8 cellular contexts compared by ENCODE assay signal in genomic region chr15:77543159-77543882, GRCh38.
A peak's percentile ranks its signal among the peaks of the same experiment; 100 is the strongest.
DNase-seq lines count a peak whose midpoint lies in the region; ATAC-seq and TF ChIP-seq lines count a peak whose summit lies in the region.

No MANE protein-coding gene starts in this region.

- CTCF ChIA-PET in BJ (lab: Yijun Ruan, JAX) = interaction anchor here (0.6 to 7.6 kb wide), 68 partner anchors 9 to 813 kb away, joined by 3 to 98 read pairs (median 4); partner anchors contain the start of gene HMG20A

- peak; percentile 65 for ATAC-seq in GM19324 (IDR thresholded peaks at IDR 0.05; ENCODE audit: low FRiP score, unreplicated experiment)

- H3K27ac ChIP-seq in esophagus (ENCODE audit: low read depth in 2 of 2, low read length in 1 of 2) (peak overlapping the region; percentile 2 to 20), muscle layer of duodenum (ENCODE audit: low read length) (no peak overlapping the region)

- H3K27me3 ChIP-seq in BJ (ENCODE audit: control insufficient read depth, insufficient read depth, low read length) (no peaks in the 10 kb centered on the region), esophagus (ENCODE audit: control insufficient read depth in 1 of 2, insufficient read depth in 2 of 2, low read length in 2 of 2) (no peaks in the 10 kb centered on the region), muscle layer of duodenum (ENCODE audit: low read depth, low read length) (no peaks in the 10 kb centered on the region)

- peak; percentile 98 for TF ChIP-seq CTCF in BJ (IDR thresholded peaks at IDR 0.05; ENCODE audit: insufficient read depth, low read depth, low read length)

- H3K36me3 ChIP-seq in BJ (ENCODE audit: control insufficient read depth, insufficient read depth, low read length) = no peaks in the 10 kb centered on the region
- H3K36me3 ChIP-seq in esophagus (ENCODE audit: control insufficient read depth in 2 of 2, insufficient read depth in 2 of 2, low read length in 1 of 2) = no peaks in the 10 kb centered on the region
- H3K36me3 ChIP-seq in muscle layer of duodenum (ENCODE audit: control insufficient read depth in 1 of 2, insufficient read depth in 2 of 2, low read length in 2 of 2) = no peaks in the 10 kb centered on the region

- H3K4me1 ChIP-seq in esophagus (ENCODE audit: control insufficient read depth in 2 of 2, insufficient read depth in 2 of 2, low read length in 1 of 2) = peaks cover 7 to 11% of the 10 kb centered on the region in 2 donors
- H3K4me1 ChIP-seq in muscle layer of duodenum (ENCODE audit: control insufficient read depth in 1 of 2, insufficient read depth in 2 of 2, low read length in 2 of 2) = peaks cover 7 to 16% of the 10 kb centered on the region in 2 donors

- WGBS in esophagus, 2 donors = 3 to 5% methylated on average over 32 of the region's 32 CpGs

- H3K9me3 ChIP-seq in esophagus (ENCODE audit: control insufficient read depth in 2 of 2, insufficient read depth in 1 of 2, low read depth in 1 of 2, low read length in 1 of 2) (peaks cover 0 to 3% of the 10 kb centered on the region in 2 donors), muscle layer of duodenum (ENCODE audit: control insufficient read depth in 1 of 2, low read length in 2 of 2) (no peaks in the 10 kb centered on the region)

- POLR2A ChIA-PET in BJ (lab: Charles Lee) = interaction anchor here (0.6 kb wide), 1 partner anchor 398 kb away, joined by 3 read pairs; no protein-coding TSS in a partner anchor

- H3K4me3 ChIP-seq in BJ (ENCODE audit: low read depth, low read length) (peak overlapping the region; percentile 27), esophagus (ENCODE audit: low read depth in 1 of 2, low read length in 2 of 2) (peak overlapping the region; percentile 24 to 33), muscle layer of duodenum (ENCODE audit: low read depth in 1 of 2, low read length in 2 of 2) (peak overlapping the region; percentile 42 to 54)

- DNase-seq in BJ (ENCODE audit: low read depth) = no peak
- DNase-seq in HuH-7 (ENCODE audit: low spot score) = peak; percentile 97
- peak; percentile 92 for DNase-seq in OCI-M1 (lab: John Stamatoyannopoulos, UW)
- DNase-seq in activated T-cell treated with anti-CD3 and anti-CD28 coated beads for 48 hours (ENCODE audit: low read depth) = peak; percentile 75
- peak; percentile 86 for DNase-seq in stimulated activated CD8-positive, alpha-beta memory T cell treated with anti-CD3 and anti-CD28 coated beads, Interleukin-4, amount 100 ng/mL, for 48 hours
